Comparison of ENCODE assay signal across 1 cellular context in the genomic region with DNA sequence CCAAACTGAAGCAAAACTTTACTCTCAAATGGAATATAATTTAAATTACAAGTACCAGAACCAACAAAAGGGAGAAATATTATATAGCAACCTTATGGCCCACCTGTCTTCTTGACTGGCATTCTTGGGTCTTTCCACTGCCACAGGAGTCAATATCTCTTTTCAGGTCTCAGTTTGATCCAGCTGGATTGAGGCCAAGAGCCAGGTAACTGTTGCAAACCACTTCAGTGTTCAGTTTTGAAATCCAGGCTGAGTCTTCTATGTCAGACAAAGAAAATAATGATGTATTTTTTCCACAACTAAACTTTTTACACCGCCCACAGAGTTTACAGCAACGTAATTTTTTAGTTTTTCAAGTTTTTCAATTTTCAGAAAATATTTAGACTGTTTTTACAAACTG.
TF ChIP-seq lines count a peak whose summit lies in the region.

No MANE protein-coding gene starts in this region.

TF ChIP-seq in endothelial cell of umbilical vein, 7 proteins besides CTCF, POLR2A, EP300 and RAD21 (continued from another document):
- TF ChIP-seq FOS (IDR thresholded peaks at IDR 0.05; ENCODE audit: borderline replicate concordance, insufficient read depth, low read length) = no peak
